In genomic region chr14:67641902-67642749, GRCh38 we compare ENCODE assay signal across 23 cellular contexts. TPM values are rescaled to one million over a fixed set of nuclear protein-coding genes. Genes with fewer than 3 reads are reported as not detected.
DNase-seq lines count a peak whose midpoint lies in the region; ATAC-seq, FAIRE-seq and TF ChIP-seq lines count a peak whose summit lies in the region.
"Had no signal": no experiment of that assay in that cellular context is flagged by ENCODE, and none has a peak within 500 bp of the region (broad histone marks: within the 10 kb centered on the region; RNA-seq: fewer than 3 reads in every experiment).

No MANE protein-coding gene starts in this region.

- H3K4me2 ChIP-seq in neural progenitor cell: no peak overlapping the region

- TF ChIP-seq CTCF in D721Med (IDR thresholded peaks at IDR 0.05; ENCODE audit: insufficient read depth, missing control alignments): no peak
- no peak for TF ChIP-seq CTCF in neural progenitor cell (IDR thresholded peaks at IDR 0.05)

- no peak overlapping the region for H3K4me3 ChIP-seq in neural progenitor cell
- H3K4me3 ChIP-seq: heart left ventricle had no signal

- no peaks in the 10 kb centered on the region for H3F3A ChIP-seq in neural progenitor cell (ENCODE audit: low read depth)

- H4K20me1 ChIP-seq in neural progenitor cell (ENCODE audit: low read depth): peaks cover 2% of the 10 kb centered on the region

- no peaks in the 10 kb centered on the region for H3K9me3 Mint-ChIP-seq in activated CD8-positive, alpha-beta T cell treated with anti-CD3 and anti-CD28 coated beads, Interleukin-2, amount 10 ng/mL, durations not matched to agents 7 days and 5 days (ENCODE audit: insufficient read depth)
- H3K9me3 Mint-ChIP-seq in neural progenitor cell: no peaks in the 10 kb centered on the region
- H3K9me3 Mint-ChIP-seq: activated B cell treated with CpG ODN at 0.5 μM for 24 hours; activated T-helper 1 cell treated with anti-CD3 and anti-CD28 coated beads, Interleukin-12 subunit alpha, Interleukin-12 subunit beta, Interleukin-2, Interleukin-4 antibody, amounts not matched to agents 30 ng/mL and 10 ng/mL and 1 ng/mL, durations not matched to agents 14 hours and 24 hours and 36 hours; nephron; T-helper 1 cell treated with Interleukin-12 subunit alpha and Interleukin-12 subunit beta and Interleukin-4 antibody, amounts not matched to agents 30 μg/mL and 1 μg/mL, for 36 hours had no signal

- peak; percentile 32 for DNase-seq in activated CD4-positive, alpha-beta T cell treated with anti-CD3 and anti-CD28 coated beads for 48 hours
- no peak for DNase-seq in activated CD4-positive, alpha-beta T cell treated with anti-CD3 and anti-CD28 coated beads for 1 hour
- DNase-seq in D721Med (ENCODE audit: insufficient read length, low spot score): no peak
- DNase-seq in activated CD8-positive, alpha-beta T cell treated with anti-CD3 and anti-CD28 coated beads, Interleukin-2, amount 10 ng/mL, durations not matched to agents 7 days and 5 days: no peak
- DNase-seq in neural progenitor cell (ENCODE audit: low spot score): no peak
- DNase-seq in SKM-1 (lab: John Stamatoyannopoulos, UW; ENCODE audit: unreplicated experiment): no peak
- no peak for DNase-seq in nucleus accumbens (lab: John Stamatoyannopoulos, UW)
- DNase-seq: activated B cell treated with CpG ODN at 0.5 μM for 24 hours, amniotic stem cell, H7, heart left ventricle, NCI-H1092, NCI-H1930, PC-3 had no signal

- no peak overlapping the region for H3K27ac Mint-ChIP-seq in activated CD8-positive, alpha-beta T cell treated with anti-CD3 and anti-CD28 coated beads, Interleukin-2, amount 10 ng/mL, durations not matched to agents 7 days and 5 days
- H3K27ac Mint-ChIP-seq in neural progenitor cell: no peak overlapping the region
- H3K27ac Mint-ChIP-seq: activated B cell treated with CpG ODN at 0.5 μM for 24 hours; activated T-helper 1 cell treated with anti-CD3 and anti-CD28 coated beads, Interleukin-12 subunit alpha, Interleukin-12 subunit beta, Interleukin-2, Interleukin-4 antibody, amounts not matched to agents 30 ng/mL and 10 ng/mL and 1 ng/mL, durations not matched to agents 14 hours and 24 hours and 36 hours; nephron; progenitor cell of endocrine pancreas; T-helper 1 cell treated with Interleukin-12 subunit alpha and Interleukin-12 subunit beta and Interleukin-4 antibody, amounts not matched to agents 30 μg/mL and 1 μg/mL, for 36 hours had no signal

- H3K4me1 ChIP-seq in neural progenitor cell: no peaks in the 10 kb centered on the region

- FAIRE-seq in D721Med (lab: Jason Lieb, UNC): peak; percentile 32
- FAIRE-seq: bronchial epithelial cell had no signal

- H3K27me3 ChIP-seq in neural progenitor cell: no peaks in the 10 kb centered on the region
- H3K27me3 ChIP-seq: heart left ventricle had no signal

- H3K4me3 Mint-ChIP-seq in activated CD8-positive, alpha-beta T cell treated with anti-CD3 and anti-CD28 coated beads, Interleukin-2, amount 10 ng/mL, durations not matched to agents 7 days and 5 days: no peak overlapping the region
- H3K4me3 Mint-ChIP-seq in neural progenitor cell: peak overlapping the region; percentile 52
- H3K4me3 Mint-ChIP-seq: activated B cell treated with CpG ODN at 0.5 μM for 24 hours; activated T-helper 1 cell treated with anti-CD3 and anti-CD28 coated beads, Interleukin-12 subunit alpha, Interleukin-12 subunit beta, Interleukin-2, Interleukin-4 antibody, amounts not matched to agents 30 ng/mL and 10 ng/mL and 1 ng/mL, durations not matched to agents 14 hours and 24 hours and 36 hours; nephron; T-helper 1 cell treated with Interleukin-12 subunit alpha and Interleukin-12 subunit beta and Interleukin-4 antibody, amounts not matched to agents 30 μg/mL and 1 μg/mL, for 36 hours had no signal

- POLR2A ChIA-PET in activated CD8-positive, alpha-beta T cell treated with anti-CD3 and anti-CD28 coated beads, Interleukin-2, amount 10 ng/mL, durations not matched to agents 7 days and 5 days (lab: Charles Lee): no interaction called here

- no peak overlapping the region for H3K27ac ChIP-seq in neural progenitor cell
- H3K27ac ChIP-seq: heart left ventricle had no signal

- ATAC-seq in activated CD8-positive, alpha-beta T cell treated with anti-CD3 and anti-CD28 coated beads, Interleukin-2, amount 10 ng/mL, durations not matched to agents 7 days and 5 days: peak; percentile 64
- ATAC-seq in HG02885 (IDR thresholded peaks at IDR 0.05; ENCODE audit: poor library complexity, unreplicated experiment): no peak
- ATAC-seq: heart left ventricle, left lobe of liver had no signal

- H3K79me2 ChIP-seq in neural progenitor cell (ENCODE audit: low read depth): peaks cover 5% of the 10 kb centered on the region

- CTCF ChIA-PET in activated CD8-positive, alpha-beta T cell treated with anti-CD3 and anti-CD28 coated beads, Interleukin-2, amount 10 ng/mL, durations not matched to agents 7 days and 5 days (lab: Charles Lee): interaction anchor here (0.7 to 4.5 kb wide), 5 partner anchors 10 to 62 kb away, joined by 3 to 18 read pairs (median 5); partner anchors contain the start of gene PIGH

- peaks cover 8% of the 10 kb centered on the region for H3K4me1 Mint-ChIP-seq in activated CD8-positive, alpha-beta T cell treated with anti-CD3 and anti-CD28 coated beads, Interleukin-2, amount 10 ng/mL, durations not matched to agents 7 days and 5 days (ENCODE audit: low read depth)
- no peaks in the 10 kb centered on the region for H3K4me1 Mint-ChIP-seq in neural progenitor cell
- H3K4me1 Mint-ChIP-seq: activated B cell treated with CpG ODN at 0.5 μM for 24 hours, nephron had no signal

- H3K9ac ChIP-seq in neural progenitor cell: no peak overlapping the region

- no peak overlapping the region for H2AFZ ChIP-seq in neural progenitor cell (replicated peaks)

- no peaks in the 10 kb centered on the region for H3K9me3 ChIP-seq in neural progenitor cell (ENCODE audit: low read depth)
- H3K9me3 ChIP-seq: heart left ventricle had no signal

- no peaks in the 10 kb centered on the region for H3K27me3 Mint-ChIP-seq in activated CD8-positive, alpha-beta T cell treated with anti-CD3 and anti-CD28 coated beads, Interleukin-2, amount 10 ng/mL, durations not matched to agents 7 days and 5 days (ENCODE audit: low read depth)
- peaks cover 2% of the 10 kb centered on the region for H3K27me3 Mint-ChIP-seq in neural progenitor cell (ENCODE audit: insufficient read depth, low read depth)
- H3K27me3 Mint-ChIP-seq: activated B cell treated with CpG ODN at 0.5 μM for 24 hours, progenitor cell of endocrine pancreas had no signal

- peaks cover 18% of the 10 kb centered on the region for H3K36me3 Mint-ChIP-seq in activated CD8-positive, alpha-beta T cell treated with anti-CD3 and anti-CD28 coated beads, Interleukin-2, amount 10 ng/mL, durations not matched to agents 7 days and 5 days (ENCODE audit: low read depth)
- peaks cover 8% of the 10 kb centered on the region for H3K36me3 Mint-ChIP-seq in neural progenitor cell

- peaks cover 2% of the 10 kb centered on the region for H3K36me3 ChIP-seq in neural progenitor cell

RNA-seq across cellular contexts. Expression of gene ARG2, which starts 22.4 kb away (rescaled TPM):
- total RNA-seq in activated CD8-positive, alpha-beta T cell treated with anti-CD3 and anti-CD28 coated beads, Interleukin-2, amount 10 ng/mL, durations not matched to agents 7 days and 5 days: 1 to 10 TPM; 1.6 to 2.3 TPM
- total RNA-seq in neural progenitor cell (ENCODE audit: low replicate concordance): 91.8 and 92.4 TPM in 2 replicates

RNA-seq across cellular contexts. Expression of gene VTI1B, which starts 32.3 kb away (rescaled TPM):
- total RNA-seq in activated CD8-positive, alpha-beta T cell treated with anti-CD3 and anti-CD28 coated beads, Interleukin-2, amount 10 ng/mL, durations not matched to agents 7 days and 5 days: 10 to 100 TPM; 69.6 to 70.6 TPM
- 64.9 and 69.8 TPM in 2 replicates for total RNA-seq in neural progenitor cell (ENCODE audit: low replicate concordance)

RNA-seq across cellular contexts. Expression of gene PIGH, which starts 42.1 kb away (rescaled TPM):
- 10 to 100 TPM; 14.8 to 17.5 TPM for total RNA-seq in activated CD8-positive, alpha-beta T cell treated with anti-CD3 and anti-CD28 coated beads, Interleukin-2, amount 10 ng/mL, durations not matched to agents 7 days and 5 days
- total RNA-seq in neural progenitor cell (ENCODE audit: low replicate concordance): 15.8 and 20.4 TPM in 2 replicates

RNA-seq across cellular contexts. Expression of gene RDH11, which starts 53.4 kb away (rescaled TPM):
- 10 to 100 TPM; 48.8 to 57.1 TPM for total RNA-seq in activated CD8-positive, alpha-beta T cell treated with anti-CD3 and anti-CD28 coated beads, Interleukin-2, amount 10 ng/mL, durations not matched to agents 7 days and 5 days
- total RNA-seq in neural progenitor cell (ENCODE audit: low replicate concordance): 80.6 and 90.6 TPM in 2 replicates

RNA-seq across cellular contexts. Expression of gene RDH12, which starts 59.6 kb away (rescaled TPM):
- total RNA-seq in activated CD8-positive, alpha-beta T cell treated with anti-CD3 and anti-CD28 coated beads, Interleukin-2, amount 10 ng/mL, durations not matched to agents 7 days and 5 days: not detected
- 1.3 and 1.5 TPM in 2 replicates for total RNA-seq in neural progenitor cell (ENCODE audit: low replicate concordance)
- total RNA-seq: A172; activated B cell treated with CpG ODN at 0.5 μM for 24 hours; activated T-helper 1 cell treated with anti-CD3 and anti-CD28 coated beads, Interleukin-12 subunit alpha, Interleukin-12 subunit beta, Interleukin-2, Interleukin-4 antibody, amounts not matched to agents 30 ng/mL and 10 ng/mL and 1 ng/mL, durations not matched to agents 14 hours and 24 hours and 36 hours; heart left ventricle; LHCN-M2; PC-3 had no signal

Comparison
In these comparisons a context has a peak if more than half of its experiments do, and no peak if none do; other contexts are left out.
1. RNA of gene ARG2, which starts 22.4 kb away (total RNA-seq): 91.8 to 92.4 TPM in neural progenitor cell; 1.6 to 2.3 TPM in activated CD8-positive, alpha-beta T cell treated with anti-CD3 and anti-CD28 coated beads, Interleukin-2, amount 10 ng/mL, durations not matched to agents 7 days and 5 days; every median in the first group is over 10 times any median in the second.